Comparison of ENCODE assay signal across 27 cellular contexts in genomic region chr14:102487204-102487577, GRCh38. TPM values are rescaled to one million over a fixed set of nuclear protein-coding genes. Genes with fewer than 3 reads are reported as not detected.
A peak's percentile ranks its signal among the peaks of the same experiment; 100 is the strongest.
DNase-seq lines count a peak whose midpoint lies in the region; ATAC-seq and TF ChIP-seq lines count a peak whose summit lies in the region.
"Had no signal": no experiment of that assay in that cellular context is flagged by ENCODE, and none has a peak within 500 bp of the region (broad histone marks: within the 10 kb centered on the region; RNA-seq: fewer than 3 reads in every experiment).

No MANE protein-coding gene starts in this region.

- no peak for TF ChIP-seq POLR2A in gastrocnemius medialis (IDR thresholded peaks at IDR 0.05)

- no peak for TF ChIP-seq CTCF in RWPE2 (IDR thresholded peaks at IDR 0.05; ENCODE audit: poor library complexity, severe bottlenecking)
- TF ChIP-seq CTCF in choroid plexus epithelial cell (conservative IDR thresholded peaks at IDR 0.05; ENCODE audit: low read depth, low read length): no peak
- no peak for TF ChIP-seq CTCF in gastrocnemius medialis (IDR thresholded peaks at IDR 0.05 in 4 of 5, conservative IDR thresholded peaks at IDR 0.05 in 1 of 5)
- no peak for TF ChIP-seq CTCF in brain microvascular endothelial cell (IDR thresholded peaks at IDR 0.05; ENCODE audit: low read depth, low read length, missing control alignments)

- H3K9me3 ChIP-seq in RWPE2 (ENCODE audit: severe bottlenecking) (no peaks in the 10 kb centered on the region), gastrocnemius medialis (no peaks in the 10 kb centered on the region)
- H3K9me3 ChIP-seq: neutrophil, prostate gland, thyroid gland had no signal

- in situ Hi-C loops in gastrocnemius medialis (cut with MboI; ENCODE audit: low sequenced_read_pairs in 4 of 4) (no loop called here), brain microvascular endothelial cell (cut with HindIII; ENCODE audit: low pct_ligation_motif_present, low sequenced_read_pairs) (no loop called here)

- H3K27ac ChIP-seq in RWPE2 (ENCODE audit: poor library complexity, severe bottlenecking) (no peak overlapping the region), gastrocnemius medialis (peak overlapping the region; percentile 75 to 87 (median 83)), brain microvascular endothelial cell (no peak overlapping the region)
- H3K27ac ChIP-seq: neutrophil, prostate gland, thyroid gland had no signal

- peak; percentile 6 for DNase-seq in RWPE2 (ENCODE audit: low spot score)
- DNase-seq in choroid plexus epithelial cell (ENCODE audit: low read depth): peak; percentile 48
- DNase-seq in left ventricle myocardium superior: no peak
- no peak for DNase-seq in gastrocnemius medialis
- no peak for DNase-seq in brain microvascular endothelial cell
- no peak for DNase-seq in NCI-H524 (lab: John Stamatoyannopoulos, UW)
- DNase-seq in activated CD4-positive, CD25-positive, alpha-beta regulatory T cell (lab: John Stamatoyannopoulos, UW): no peak
- DNase-seq: activated CD4-positive, CD25-positive, alpha-beta regulatory T cell treated with anti-CD3 and anti-CD28 coated beads, Interleukin-2, amount 50 U/mL, for 72 hours; activated effector memory CD4-positive, alpha-beta T cell treated with Interleukin-2 at 50 U/mL for 16 hours; activated naive CD8-positive, alpha-beta T cell treated with anti-CD3 and anti-CD28 coated beads, Interleukin-2, amount 10 ng/mL, durations not matched to agents 7 days and 5 days; CD8-positive, alpha-beta memory T cell; cortex of kidney; effector memory CD8-positive, alpha-beta T cell; GOT3; hippocampal formation; immature natural killer cell; mesendoderm; NCI-H1105; NCI-H187 treated with DMSO at 0.1 percent for 48 hours; NCI-H526; stimulated activated naive CD8-positive, alpha-beta T cell treated with anti-CD3 and anti-CD28 coated beads, Interleukin-15, Interleukin-2, amounts not matched to agents 100 U/mL and 50 U/mL, for 24 hours; thyroid gland had no signal

- ATAC-seq in RWPE2 (ENCODE audit: low read depth) (no peak), left ventricle myocardium superior (peak; percentile 55), gastrocnemius medialis (no peak), GM21528 (IDR thresholded peaks at IDR 0.05; ENCODE audit: low FRiP score, unreplicated experiment) (no peak)
- ATAC-seq: effector memory CD8-positive, alpha-beta T cell; left lobe of liver; Panc1; stimulated activated naive CD8-positive, alpha-beta T cell treated with anti-CD3 and anti-CD28 coated beads, Interleukin-15, Interleukin-2, amounts not matched to agents 100 U/mL and 50 U/mL, for 24 hours had no signal

- no peak overlapping the region for H3K4me3 ChIP-seq in RWPE2 (ENCODE audit: severe bottlenecking)
- no peak overlapping the region for H3K4me3 ChIP-seq in choroid plexus epithelial cell (ENCODE audit: low read depth, low read length)
- no peak overlapping the region for H3K4me3 ChIP-seq in gastrocnemius medialis
- H3K4me3 ChIP-seq in brain microvascular endothelial cell (ENCODE audit: low read depth, low read length): no peak overlapping the region
- H3K4me3 ChIP-seq: prostate gland, thyroid gland had no signal

- H3K4me1 ChIP-seq in RWPE2 (ENCODE audit: insufficient read depth, poor library complexity, severe bottlenecking): peaks cover 18% of the 10 kb centered on the region
- peaks cover 26 to 27% of the 10 kb centered on the region in 2 donors for H3K4me1 ChIP-seq in gastrocnemius medialis
- H3K4me1 ChIP-seq: prostate gland, thyroid gland had no signal

- H3K27me3 ChIP-seq in RWPE2 (ENCODE audit: insufficient read depth, poor library complexity, severe bottlenecking): no peaks in the 10 kb centered on the region
- H3K27me3 ChIP-seq in gastrocnemius medialis: no peaks in the 10 kb centered on the region
- H3K27me3 ChIP-seq in brain microvascular endothelial cell (replicated peaks): no peaks in the 10 kb centered on the region
- H3K27me3 ChIP-seq: neutrophil, thyroid gland had no signal

- intact Hi-C loops in left ventricle myocardium superior (cut with micrococcal nuclease): no loop called here
- intact Hi-C loops in gastrocnemius medialis (cut with DNase I; ENCODE audit: low total_unique reads): no loop called here

- H3K36me3 ChIP-seq in RWPE2 (ENCODE audit: low read depth) (no peaks in the 10 kb centered on the region), gastrocnemius medialis (no peaks in the 10 kb centered on the region), brain microvascular endothelial cell (replicated peaks) (no peaks in the 10 kb centered on the region)
- H3K36me3 ChIP-seq: prostate gland, thyroid gland had no signal

RNA-seq across cellular contexts. Expression of gene ANKRD9, which starts 22.4 kb away (rescaled TPM):
- total RNA-seq in left ventricle myocardium superior (167 TPM), gastrocnemius medialis (100 to 1,000 TPM; 155 to 450 (median 216) TPM)

Comparison
In these comparisons a context has a peak if more than half of its experiments do, and no peak if none do; other contexts are left out.
1. DNase-seq: peak in RWPE2 (single experiment) and choroid plexus epithelial cell (single experiment); none in left ventricle myocardium superior (single experiment), gastrocnemius medialis (0 of 2), brain microvascular endothelial cell (single experiment), NCI-H524 (0 of 2) and activated CD4-positive, CD25-positive, alpha-beta regulatory T cell (0 of 4).
2. H3K27ac ChIP-seq: peak in gastrocnemius medialis (4 of 4); none in RWPE2 (single experiment) and brain microvascular endothelial cell (single experiment).